Comparison of ENCODE assay signal across 8 cellular contexts in genomic region chr16:46673320-46674013, GRCh38. TPM values are rescaled to one million over a fixed set of nuclear protein-coding genes. Genes with fewer than 3 reads are reported as not detected.
DNase-seq lines count a peak whose midpoint lies in the region; ATAC-seq lines count a peak whose summit lies in the region.

No MANE protein-coding gene starts in this region.

- ATAC-seq in GM18868 (IDR thresholded peaks at IDR 0.05; ENCODE audit: unreplicated experiment) = peak; percentile 91
- peak; percentile 87 for ATAC-seq in HG03432 (IDR thresholded peaks at IDR 0.05; ENCODE audit: unreplicated experiment)
- peak; percentile 91 for ATAC-seq in esophagus mucosa
- peak; percentile 74 for ATAC-seq in natural killer cell treated with Interleukin-12 subunit alpha and Interleukin-12 subunit beta and Interleukin-15 and Interleukin-18, amount 100 ng/mL, for 72 hours

- H3K4me3 Mint-ChIP-seq in natural killer cell treated with Interleukin-12 subunit alpha and Interleukin-12 subunit beta and Interleukin-15 and Interleukin-18, amount 100 ng/mL, for 72 hours = no peak overlapping the region

- no peaks in the 10 kb centered on the region for H3K4me1 Mint-ChIP-seq in natural killer cell treated with Interleukin-12 subunit alpha and Interleukin-12 subunit beta and Interleukin-15 and Interleukin-18, amount 100 ng/mL, for 72 hours (ENCODE audit: low read depth in 2 of 2)

- peaks cover 14% of the 10 kb centered on the region for H3K36me3 Mint-ChIP-seq in natural killer cell treated with Interleukin-12 subunit alpha and Interleukin-12 subunit beta and Interleukin-15 and Interleukin-18, amount 100 ng/mL, for 72 hours

- H3K27me3 Mint-ChIP-seq in natural killer cell treated with Interleukin-12 subunit alpha and Interleukin-12 subunit beta and Interleukin-15 and Interleukin-18, amount 100 ng/mL, for 72 hours = no peaks in the 10 kb centered on the region

- DNase-seq in Ammon's horn (ENCODE audit: low spot score) = peak; percentile 68
- DNase-seq in NCI-H526 treated with DMSO at 0.1 percent for 48 hours (lab: John Stamatoyannopoulos, UW) = peak; percentile 11
- DNase-seq in activated CD4-positive, alpha-beta T cell treated with anti-CD3 and anti-CD28 coated beads, Interleukin-2, amount 50 U/mL, for 1 hour = peak; percentile 37
- no peak for DNase-seq in natural killer cell treated with Interleukin-12 subunit alpha and Interleukin-12 subunit beta and Interleukin-15 and Interleukin-18, amount 100 ng/mL, for 72 hours (ENCODE audit: low spot score)
- DNase-seq in NK-92 treated with Interleukin-12 subunit alpha and Interleukin-12 subunit beta, amount 100 ng/mL, for 24 hours (lab: John Stamatoyannopoulos, UW) = no peak

- H3K9me3 Mint-ChIP-seq in natural killer cell treated with Interleukin-12 subunit alpha and Interleukin-12 subunit beta and Interleukin-15 and Interleukin-18, amount 100 ng/mL, for 72 hours = no peaks in the 10 kb centered on the region

- H3K27ac Mint-ChIP-seq in natural killer cell treated with Interleukin-12 subunit alpha and Interleukin-12 subunit beta and Interleukin-15 and Interleukin-18, amount 100 ng/mL, for 72 hours = no peak overlapping the region

RNA-seq across cellular contexts. Expression of gene VPS35, which starts 15.5 kb away (rescaled TPM):
- 71.8 TPM for total RNA-seq in esophagus mucosa
- total RNA-seq in natural killer cell treated with Interleukin-12 subunit alpha and Interleukin-12 subunit beta and Interleukin-15 and Interleukin-18, amount 100 ng/mL, for 72 hours = 10 to 100 TPM; 61.6 to 84.9 TPM

RNA-seq across cellular contexts. Expression of gene ORC6, which starts 16.0 kb away (rescaled TPM):
- 7.2 TPM for total RNA-seq in esophagus mucosa
- total RNA-seq in natural killer cell treated with Interleukin-12 subunit alpha and Interleukin-12 subunit beta and Interleukin-15 and Interleukin-18, amount 100 ng/mL, for 72 hours = 10 to 100 TPM; 26.1 to 73.1 TPM

RNA-seq across cellular contexts. Expression of gene SHCBP1, which starts 52.3 kb away (rescaled TPM):
- total RNA-seq in esophagus mucosa = 7.7 TPM
- total RNA-seq in natural killer cell treated with Interleukin-12 subunit alpha and Interleukin-12 subunit beta and Interleukin-15 and Interleukin-18, amount 100 ng/mL, for 72 hours = 10 to 100 TPM; 32.9 to 54.6 TPM

Comparison
In these comparisons a context has a peak if more than half of its experiments do, and no peak if none do; other contexts are left out.
1. DNase-seq: peak in Ammon's horn (single experiment), NCI-H526 treated with DMSO at 0.1 percent for 48 hours (single experiment) and activated CD4-positive, alpha-beta T cell treated with anti-CD3 and anti-CD28 coated beads, Interleukin-2, amount 50 U/mL, for 1 hour (single experiment); none in natural killer cell treated with Interleukin-12 subunit alpha and Interleukin-12 subunit beta and Interleukin-15 and Interleukin-18, amount 100 ng/mL, for 72 hours (single experiment) and NK-92 treated with Interleukin-12 subunit alpha and Interleukin-12 subunit beta, amount 100 ng/mL, for 24 hours (single experiment).
2. Peak in every context shown above with its lines, with median percentiles within 50 percentile points of each other: ATAC-seq.